Comparison of ENCODE assay signal across 21 cellular contexts in genomic region chr18:10049721-10050120, GRCh38.
DNase-seq lines count a peak whose midpoint lies in the region; ATAC-seq and TF ChIP-seq lines count a peak whose summit lies in the region.
"Had no signal": no experiment of that assay in that cellular context is flagged by ENCODE, and none has a peak within 500 bp of the region (broad histone marks: within the 10 kb centered on the region; RNA-seq: fewer than 3 reads in every experiment).

No MANE protein-coding gene starts in this region.

- H3K27me3 ChIP-seq in MG63, result no peaks in the 10 kb centered on the region
- no peaks in the 10 kb centered on the region for H3K27me3 ChIP-seq in vagina
- H3K27me3 ChIP-seq: pancreas had no signal

- peak; percentile 57 for DNase-seq in MG63
- peak; percentile 92 for DNase-seq in fibroblast of gingiva (ENCODE audit: low read depth)
- DNase-seq in mucosa of gallbladder (ENCODE audit: low spot score), result peak; percentile 62
- DNase-seq in vagina (ENCODE audit: extremely low spot score in 2 of 2), result no peak
- DNase-seq in activated T-cell treated with anti-CD3 and anti-CD28 coated beads for 4 hours, result no peak
- no peak for DNase-seq in superior temporal gyrus (ENCODE audit: extremely low spot score)
- DNase-seq: activated CD4-positive, alpha-beta T cell treated with anti-CD3 and anti-CD28 coated beads for 48 hours; anterior cingulate cortex; DND-41; foreskin melanocyte; NCI-H1092; NCI-H187; NCI-H524 treated with DMSO at 0.1 percent for 48 hours; OCI-M1; pancreas; stimulated activated naive CD4-positive, alpha-beta T cell treated with Interleukin-2 at 50 U/mL for 16 hours; T1000; WERI-Rb-1 had no signal

- peaks cover 63% of the 10 kb centered on the region for H3K4me1 ChIP-seq in vagina
- H3K4me1 ChIP-seq: pancreas had no signal

- peak overlapping the region; percentile 80 for H3K27ac ChIP-seq in vagina
- H3K27ac ChIP-seq: pancreas, WERI-Rb-1 had no signal

- ATAC-seq in GM21515 (IDR thresholded peaks at IDR 0.05; ENCODE audit: unreplicated experiment), result no peak
- ATAC-seq: K562 had no signal

- TF ChIP-seq POLR2A in vagina (IDR thresholded peaks at IDR 0.05), result no peak

- TF ChIP-seq CTCF in vagina (IDR thresholded peaks at IDR 0.05), result no peak

- intact Hi-C loops in vagina (cut with DNase I), result no loop called here

- H3K36me3 ChIP-seq in MG63 (no peaks in the 10 kb centered on the region), vagina (no peaks in the 10 kb centered on the region)
- H3K36me3 ChIP-seq: pancreas, WERI-Rb-1 had no signal

- H3K4me3 ChIP-seq in MG63, result no peak overlapping the region
- no peak overlapping the region for H3K4me3 ChIP-seq in vagina
- H3K4me3 ChIP-seq: K562, pancreas, smooth muscle cell had no signal

- peaks cover 2% of the 10 kb centered on the region; the same call in 1 of the 2 replicates for H3K9me3 ChIP-seq in MG63
- H3K9me3 ChIP-seq in vagina, result no peaks in the 10 kb centered on the region
- H3K9me3 ChIP-seq: pancreas had no signal

Comparison
In these comparisons a context has a peak if more than half of its experiments do, and no peak if none do; other contexts are left out.
1. DNase-seq: peak in MG63 (single experiment), fibroblast of gingiva (single experiment) and mucosa of gallbladder (single experiment); none in vagina (0 of 2), activated T-cell treated with anti-CD3 and anti-CD28 coated beads for 4 hours (single experiment) and superior temporal gyrus (single experiment).